ENCODE assay signal across 1 cellular context in genomic region chr17:36524428-36524876, GRCh38.
TF ChIP-seq lines count a peak whose summit lies in the region.

No MANE protein-coding gene starts in this region.

TF ChIP-seq in IMR-90, 13 proteins besides CTCF, POLR2A, EP300 and RAD21:
- no peak for TF ChIP-seq CEBPB (IDR thresholded peaks at IDR 0.05; ENCODE audit: low read depth, low read length)
- no peak for TF ChIP-seq MAFK (IDR thresholded peaks at IDR 0.05; ENCODE audit: low read depth, low read length)
- TF ChIP-seq RCOR1 (IDR thresholded peaks at IDR 0.05; ENCODE audit: insufficient replicate concordance, low read length): no peak
- no peak for TF ChIP-seq MAZ (IDR thresholded peaks at IDR 0.05; ENCODE audit: borderline replicate concordance, low read depth, low read length)
- no peak for TF ChIP-seq MXI1 (IDR thresholded peaks at IDR 0.05; ENCODE audit: borderline replicate concordance, low read depth, low read length)
- TF ChIP-seq RFX5 (IDR thresholded peaks at IDR 0.05; ENCODE audit: low read depth, low read length): no peak
- TF ChIP-seq ELK1 (IDR thresholded peaks at IDR 0.05; ENCODE audit: borderline replicate concordance, low read depth, low read length): no peak
- TF ChIP-seq FOS (IDR thresholded peaks at IDR 0.05; ENCODE audit: low read depth, low read length): no peak
- TF ChIP-seq NFE2L2 (IDR thresholded peaks at IDR 0.05; ENCODE audit: low read depth, low read length): no peak
- TF ChIP-seq, protein P1, sequence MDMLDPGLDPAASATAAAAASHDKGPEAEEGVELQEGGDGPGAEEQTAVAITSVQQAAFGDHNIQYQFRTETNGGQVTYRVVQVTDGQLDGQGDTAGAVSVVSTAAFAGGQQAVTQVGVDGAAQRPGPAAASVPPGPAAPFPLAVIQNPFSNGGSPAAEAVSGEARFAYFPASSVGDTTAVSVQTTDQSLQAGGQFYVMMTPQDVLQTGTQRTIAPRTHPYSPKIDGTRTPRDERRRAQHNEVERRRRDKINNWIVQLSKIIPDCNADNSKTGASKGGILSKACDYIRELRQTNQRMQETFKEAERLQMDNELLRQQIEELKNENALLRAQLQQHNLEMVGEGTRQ (IDR thresholded peaks at IDR 0.05; ENCODE audit: low read depth, low read length): no peak
- no peak for TF ChIP-seq CHD1 (IDR thresholded peaks at IDR 0.05; ENCODE audit: low read depth, low read length)
- TF ChIP-seq SMC3 (IDR thresholded peaks at IDR 0.05; ENCODE audit: low read depth, low read length): no peak
- no peak for TF ChIP-seq BHLHE40 (IDR thresholded peaks at IDR 0.05; ENCODE audit: low read depth, low read length)
TF ChIP-seq in IMR-90: peak in this region for 0.
